ENCODE assay signal across 16 cellular contexts in the genomic region with DNA sequence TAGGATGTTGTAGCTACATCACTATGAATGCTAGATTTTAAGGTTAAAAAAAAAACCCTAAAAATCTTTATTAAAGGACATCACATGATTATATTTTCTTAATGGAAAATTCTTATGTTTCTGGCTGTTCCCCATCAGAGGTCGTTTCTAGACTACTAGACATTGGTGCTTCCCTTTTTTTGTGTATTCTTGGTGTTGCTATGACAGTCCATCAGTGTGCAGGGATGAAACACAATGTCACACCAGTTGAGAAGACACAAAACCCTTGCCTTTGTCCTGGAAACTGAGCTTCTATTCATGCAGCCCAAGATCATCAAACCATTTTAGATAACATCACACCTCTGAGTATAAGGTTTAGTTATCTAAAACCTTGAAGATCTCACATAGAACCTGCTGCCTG.
"Had no signal": no experiment of that assay in that cellular context is flagged by ENCODE, and none has a peak within 500 bp of the region (broad histone marks: within the 10 kb centered on the region; RNA-seq: fewer than 3 reads in every experiment).

No MANE protein-coding gene starts in this region.

- H3K27me3 Mint-ChIP-seq: activated CD4-positive, alpha-beta T cell treated with anti-CD3 and anti-CD28 coated beads, Interleukin-2, amount 10 ng/mL, durations not matched to agents 7 days and 5 days; activated naive CD8-positive, alpha-beta T cell treated with anti-CD3 and anti-CD28 coated beads for 36 hours had no signal

- H3K27ac Mint-ChIP-seq: activated CD4-positive, alpha-beta T cell treated with anti-CD3 and anti-CD28 coated beads, Interleukin-2, amount 10 ng/mL, durations not matched to agents 7 days and 5 days; activated naive CD8-positive, alpha-beta T cell treated with anti-CD3 and anti-CD28 coated beads for 36 hours; naive thymus-derived CD4-positive, alpha-beta T cell; T-helper 2 cell treated with Interferon-gamma antibody and Interleukin-4, amounts not matched to agents 5 μg/mL and 100 μg/mL, for 36 hours had no signal

- H3K36me3 Mint-ChIP-seq: activated naive CD8-positive, alpha-beta T cell treated with anti-CD3 and anti-CD28 coated beads for 36 hours had no signal

- H3K9me3 Mint-ChIP-seq: activated CD4-positive, alpha-beta T cell treated with anti-CD3 and anti-CD28 coated beads, Interleukin-2, amount 10 ng/mL, durations not matched to agents 7 days and 5 days; activated naive CD8-positive, alpha-beta T cell treated with anti-CD3 and anti-CD28 coated beads for 36 hours; T-helper 2 cell treated with Interferon-gamma antibody and Interleukin-4, amounts not matched to agents 5 μg/mL and 100 μg/mL, for 36 hours had no signal

- DNase-seq: activated CD4-positive, alpha-beta T cell treated with anti-CD3 and anti-CD28 coated beads, Interleukin-2, amount 10 ng/mL, durations not matched to agents 7 days and 5 days; activated CD8-positive, alpha-beta memory T cell treated with anti-CD3 and anti-CD28 coated beads for 24 hours; activated gamma-delta T cell treated with Interleukin-2 at 50 U/mL for 16 hours; activated naive CD8-positive, alpha-beta T cell treated with anti-CD3 and anti-CD28 coated beads for 36 hours; amygdala; body of pancreas; caudate nucleus; foreskin fibroblast; hippocampal formation; naive thymus-derived CD4-positive, alpha-beta T cell; ovary; sigmoid colon; stimulated activated CD4-positive, alpha-beta T cell treated with anti-CD3 and anti-CD28 coated beads, Interleukin-1b, Interleukin-23, amount 100 ng/mL, for 48 hours; trophoblast cell had no signal

- H3K4me3 Mint-ChIP-seq: activated CD4-positive, alpha-beta T cell treated with anti-CD3 and anti-CD28 coated beads, Interleukin-2, amount 10 ng/mL, durations not matched to agents 7 days and 5 days; activated naive CD8-positive, alpha-beta T cell treated with anti-CD3 and anti-CD28 coated beads for 36 hours; naive thymus-derived CD4-positive, alpha-beta T cell; T-helper 2 cell treated with Interferon-gamma antibody and Interleukin-4, amounts not matched to agents 5 μg/mL and 100 μg/mL, for 36 hours had no signal

- ATAC-seq: body of pancreas; left lobe of liver; naive thymus-derived CD4-positive, alpha-beta T cell had no signal
